ENCODE assay signal across 14 cellular contexts in genomic region chr9:93465853-93466252, GRCh38. TPM values are rescaled to one million over a fixed set of nuclear protein-coding genes. Genes with fewer than 3 reads are reported as not detected.
DNase-seq lines count a peak whose midpoint lies in the region; ATAC-seq, FAIRE-seq and TF ChIP-seq lines count a peak whose summit lies in the region.
"Had no signal": no experiment of that assay in that cellular context is flagged by ENCODE, and none has a peak within 500 bp of the region (broad histone marks: within the 10 kb centered on the region; RNA-seq: fewer than 3 reads in every experiment).

No MANE protein-coding gene starts in this region.

- H3K27ac Mint-ChIP-seq in T-helper 17 cell: peak overlapping the region; percentile 51
- H3K27ac Mint-ChIP-seq in Caco-2 (ENCODE audit: unreplicated experiment): no peak overlapping the region

- H3K36me3 ChIP-seq in right atrium auricular region: no peaks in the 10 kb centered on the region
- no peaks in the 10 kb centered on the region for H3K36me3 ChIP-seq in small intestine (ENCODE audit: control insufficient read depth in 2 of 2, insufficient read depth in 2 of 2, low read length in 2 of 2)
- H3K36me3 ChIP-seq in Caco-2 (ENCODE audit: control insufficient read depth, insufficient read depth, low read length): no peaks in the 10 kb centered on the region
- H3K36me3 ChIP-seq: ascending aorta had no signal

- ATAC-seq in activated T-cell treated with anti-CD3 and anti-CD28 coated beads, Interleukin-2, amount 50 U/mL, for 4 hours: no peak
- ATAC-seq in T-helper 17 cell (no peak), HG03196 (IDR thresholded peaks at IDR 0.05; ENCODE audit: unreplicated experiment) (no peak)

- DNase-seq in activated T-cell treated with anti-CD3 and anti-CD28 coated beads, Interleukin-2, amount 50 U/mL, for 4 hours: no peak
- no peak for DNase-seq in activated T-cell treated with anti-CD3 and anti-CD28 coated beads, Interleukin-2, amount 50 U/mL, for 1 hour
- no peak for DNase-seq in T-helper 17 cell
- no peak for DNase-seq in right atrium auricular region (ENCODE audit: low spot score)
- peak; percentile 71 for DNase-seq in small intestine
- no peak for DNase-seq in Caco-2
- DNase-seq in NCI-H526 (lab: John Stamatoyannopoulos, UW): no peak
- DNase-seq: dorsolateral prefrontal cortex; IMR-90; NCI-H1436; NCI-H446 treated with DMSO at 0.1 percent for 48 hours; stimulated activated CD4-positive, alpha-beta T cell treated with anti-CD3 and anti-CD28 coated beads, Interleukin-15, amount 100 ng/mL, for 24 hours had no signal

- no peak for FAIRE-seq in small intestine (lab: Jason Lieb, UNC)

- TF ChIP-seq CTCF in right atrium auricular region (IDR thresholded peaks at IDR 0.05): no peak
- TF ChIP-seq CTCF in Caco-2 (IDR thresholded peaks at IDR 0.05; ENCODE audit: insufficient read depth in 1 of 2, low read depth in 1 of 2, low read length in 1 of 2, severe bottlenecking in 1 of 2, unreplicated experiment in 1 of 2): no peak

- H3K4me3 ChIP-seq in right atrium auricular region (no peak overlapping the region), small intestine (ENCODE audit: low read depth in 1 of 2, low read length in 2 of 2) (peak overlapping the region in 1 of 2 donors; percentile 10), Caco-2 (ENCODE audit: low read depth, low read length) (no peak overlapping the region)
- H3K4me3 ChIP-seq: ascending aorta, dorsolateral prefrontal cortex had no signal

- WGBS in small intestine, 3 donors: 38 to 79% (median 62%) methylated on average over 6 of the region's 6 CpGs

- BruUV-seq in Caco-2 (replicated peaks; lab: Mats Ljungman, UMichigan): no TSS peak

- peaks cover 86% of the 10 kb centered on the region for H3K4me1 Mint-ChIP-seq in activated T-cell treated with anti-CD3 and anti-CD28 coated beads, Interleukin-2, amount 50 U/mL, for 4 hours (ENCODE audit: low read depth)
- H3K4me1 Mint-ChIP-seq in T-helper 17 cell (peaks cover 66% of the 10 kb centered on the region), Caco-2 (ENCODE audit: low read depth, unreplicated experiment) (peaks cover 13% of the 10 kb centered on the region)

- CTCF ChIA-PET in Caco-2 (lab: Charles Lee): no interaction called here

- peaks cover 0 to 76% of the 10 kb centered on the region in 2 donors for H3K4me1 ChIP-seq in right atrium auricular region
- peaks cover 16 to 42% of the 10 kb centered on the region in 2 donors for H3K4me1 ChIP-seq in small intestine (ENCODE audit: control insufficient read depth in 2 of 2, insufficient read depth in 1 of 2, low read depth in 1 of 2, low read length in 1 of 2)
- peaks cover 12% of the 10 kb centered on the region for H3K4me1 ChIP-seq in Caco-2

- H3K9me3 ChIP-seq in T-helper 17 cell (ENCODE audit: control insufficient read depth, low read length, poor library complexity, severe bottlenecking) (no peaks in the 10 kb centered on the region), right atrium auricular region (no peaks in the 10 kb centered on the region), small intestine (ENCODE audit: control insufficient read depth, low read depth) (no peaks in the 10 kb centered on the region), Caco-2 (no peaks in the 10 kb centered on the region)
- H3K9me3 ChIP-seq: ascending aorta had no signal

- intact Hi-C loops in Caco-2 (cut with micrococcal nuclease; ENCODE audit: unreplicated experiment): no loop called here

- H3K27me3 Mint-ChIP-seq in activated T-cell treated with anti-CD3 and anti-CD28 coated beads, Interleukin-2, amount 50 U/mL, for 4 hours (ENCODE audit: low read depth): no peaks in the 10 kb centered on the region
- H3K27me3 Mint-ChIP-seq in T-helper 17 cell (no peaks in the 10 kb centered on the region), Caco-2 (ENCODE audit: insufficient read depth, unreplicated experiment) (no peaks in the 10 kb centered on the region)

- peak overlapping the region; percentile 40 for H3K4me3 Mint-ChIP-seq in activated T-cell treated with anti-CD3 and anti-CD28 coated beads, Interleukin-2, amount 50 U/mL, for 4 hours
- peak overlapping the region; percentile 73 for H3K4me3 Mint-ChIP-seq in T-helper 17 cell
- no peak overlapping the region for H3K4me3 Mint-ChIP-seq in Caco-2 (ENCODE audit: unreplicated experiment)

- H3K9me3 Mint-ChIP-seq in activated T-cell treated with anti-CD3 and anti-CD28 coated beads, Interleukin-2, amount 50 U/mL, for 4 hours: no peaks in the 10 kb centered on the region
- no peaks in the 10 kb centered on the region for H3K9me3 Mint-ChIP-seq in Caco-2 (ENCODE audit: unreplicated experiment)

- POLR2A ChIA-PET in Caco-2 (lab: Charles Lee): no interaction called here

- H3K27me3 ChIP-seq in right atrium auricular region (no peaks in the 10 kb centered on the region), small intestine (ENCODE audit: control insufficient read depth in 2 of 2, insufficient read depth in 2 of 2, low read length in 2 of 2) (no peaks in the 10 kb centered on the region), Caco-2 (replicated peaks; ENCODE audit: control insufficient read depth, insufficient read depth, low read length) (no peaks in the 10 kb centered on the region)
- H3K27me3 ChIP-seq: ascending aorta, dorsolateral prefrontal cortex had no signal

- H3K27ac ChIP-seq in right atrium auricular region (peak overlapping the region; percentile 45 to 64), small intestine (ENCODE audit: low read depth in 1 of 2, low read length in 1 of 2) (peak overlapping the region; percentile 71 to 81)
- H3K27ac ChIP-seq: ascending aorta had no signal

- peaks cover 9% of the 10 kb centered on the region for H3K36me3 Mint-ChIP-seq in activated T-cell treated with anti-CD3 and anti-CD28 coated beads, Interleukin-2, amount 50 U/mL, for 4 hours (ENCODE audit: insufficient read depth)
- H3K36me3 Mint-ChIP-seq in T-helper 17 cell (ENCODE audit: low read depth): no peaks in the 10 kb centered on the region
- H3K36me3 Mint-ChIP-seq in Caco-2 (ENCODE audit: insufficient read depth, unreplicated experiment): no peaks in the 10 kb centered on the region

RNA-seq across cellular contexts. Expression of gene FAM120AOS, which starts 12.5 kb away (rescaled TPM):
- 10 to 100 TPM; 30.5 to 36.8 (median 34.4) TPM for total RNA-seq in activated T-cell treated with anti-CD3 and anti-CD28 coated beads, Interleukin-2, amount 50 U/mL, for 4 hours
- total RNA-seq in T-helper 17 cell: 10 to 100 TPM; 34.8 to 38.8 TPM
- total RNA-seq in right atrium auricular region: 10 to 100 TPM; 32.4 to 47.0 TPM
- polyA plus RNA-seq in small intestine: 10 to 100 TPM; 29.7 to 32.7 (median 31.3) TPM
- 30.1 and 36.0 TPM in 2 replicates for total RNA-seq in Caco-2 (2022)

RNA-seq across cellular contexts. Expression of gene FAM120A, which starts 14.4 kb away (rescaled TPM):
- total RNA-seq in activated T-cell treated with anti-CD3 and anti-CD28 coated beads, Interleukin-2, amount 50 U/mL, for 4 hours: 100 to 1,000 TPM; 116 to 124 (median 123) TPM
- 10 to 100 TPM; 76.9 to 83.6 TPM for total RNA-seq in T-helper 17 cell
- total RNA-seq in right atrium auricular region: 10 to 100 TPM; 79.1 to 88.7 TPM
- polyA plus RNA-seq in small intestine: 10 to 100 TPM; 36.2 to 82.9 (median 48.3) TPM
- 42.8 and 43.2 TPM in 2 replicates for total RNA-seq in Caco-2 (2022)
